ENCODE assay signal across 8 cellular contexts in genomic region chr7:4745971-4746919, GRCh38. TPM values are rescaled to one million over a fixed set of nuclear protein-coding genes. Genes with fewer than 3 reads are reported as not detected.
DNase-seq lines count a peak whose midpoint lies in the region; ATAC-seq and TF ChIP-seq lines count a peak whose summit lies in the region.

No MANE protein-coding gene starts in this region.

- H3K4me2 ChIP-seq in OCI-LY3 (ENCODE audit: low read length): peak overlapping the region; percentile 63

- H3K4me3 ChIP-seq in OCI-LY3 (ENCODE audit: low read length) (peak overlapping the region; percentile 43), breast epithelium (peak overlapping the region; percentile 24 to 62 (median 37)), upper lobe of left lung (peak overlapping the region in 3 of 4 donors; percentile 22 to 44 (median 44))

- H3K27me3 ChIP-seq in OCI-LY3 (ENCODE audit: low read depth, low read length) (no peaks in the 10 kb centered on the region), breast epithelium (no peaks in the 10 kb centered on the region), upper lobe of left lung (no peaks in the 10 kb centered on the region)

- peak overlapping the region; percentile 84 for H3K4me3 Mint-ChIP-seq in memory B cell

- WGBS in upper lobe of left lung, 2 donors: 43 to 46% methylated on average over 12 of the region's 12 CpGs

- H3K27ac Mint-ChIP-seq in memory B cell: peak overlapping the region; percentile 95

- DNase-seq in breast epithelium (ENCODE audit: low spot score in 2 of 2) (no peak), memory B cell (ENCODE audit: low spot score in 2 of 2) (no peak), upper lobe of left lung (peak in 1 of 2 donors; percentile 65), NCI-H1694 treated with DMSO at 0.1 percent for 48 hours (lab: John Stamatoyannopoulos, UW) (no peak), HuH-7 (ENCODE audit: low spot score) (no peak)

- H3K27ac ChIP-seq in OCI-LY3 (ENCODE audit: low read length) (peak overlapping the region; percentile 29), breast epithelium (peak overlapping the region; percentile 99 to 100), upper lobe of left lung (peak overlapping the region; percentile 88 to 94 (median 91))

- H2AFZ ChIP-seq in OCI-LY3 (ENCODE audit: low read depth, low read length): no peak overlapping the region

- no peaks in the 10 kb centered on the region for H4K20me1 ChIP-seq in OCI-LY3 (ENCODE audit: insufficient read depth, low read length)

- H3K27me3 Mint-ChIP-seq in memory B cell: no peaks in the 10 kb centered on the region

- H3K9me3 ChIP-seq in OCI-LY3 (ENCODE audit: insufficient read depth, low read length): no peaks in the 10 kb centered on the region
- no peaks in the 10 kb centered on the region for H3K9me3 ChIP-seq in breast epithelium
- H3K9me3 ChIP-seq in upper lobe of left lung: no peaks in the 10 kb centered on the region

- intact Hi-C loops in breast epithelium (cut with DNase I; ENCODE audit: low total_unique reads): no loop called here

- peak overlapping the region; percentile 34; the same call in 1 of the 2 replicates for H3K9ac ChIP-seq in OCI-LY3 (ENCODE audit: low read length)

- H3K4me1 ChIP-seq in OCI-LY3 (ENCODE audit: low read length) (peaks cover 15% of the 10 kb centered on the region; the same call in 1 of the 2 replicates), breast epithelium (peaks cover 14 to 16% of the 10 kb centered on the region in 2 donors), upper lobe of left lung (peaks cover 48 to 60% (median 56%) of the 10 kb centered on the region in 4 donors)

- peak; percentile 45 for TF ChIP-seq POLR2A in GM19099 (IDR thresholded peaks at IDR 0.05; ENCODE audit: extremely low read depth, insufficient read length, low read depth)
- TF ChIP-seq POLR2A in breast epithelium (IDR thresholded peaks at IDR 0.05): no peak
- peak in 1 of 4 donors; percentile 10 for TF ChIP-seq POLR2A in upper lobe of left lung (IDR thresholded peaks at IDR 0.05)

- TF ChIP-seq CTCF in OCI-LY3 (IDR thresholded peaks at IDR 0.05; ENCODE audit: low read depth, low read length) (no peak), breast epithelium (IDR thresholded peaks at IDR 0.05) (no peak), upper lobe of left lung (IDR thresholded peaks at IDR 0.05) (no peak)

- no peak for TF ChIP-seq EP300 in upper lobe of left lung (IDR thresholded peaks at IDR 0.05)

- H3K36me3 ChIP-seq in OCI-LY3 (replicated peaks; ENCODE audit: low read depth, low read length) (peaks cover 3% of the 10 kb centered on the region), breast epithelium (no peaks in the 10 kb centered on the region), upper lobe of left lung (peaks cover 4 to 24% (median 14%) of the 10 kb centered on the region in 4 donors)

- H3K36me3 Mint-ChIP-seq in memory B cell: peaks cover 17% of the 10 kb centered on the region

- H3K9me3 Mint-ChIP-seq in memory B cell: no peaks in the 10 kb centered on the region

- ATAC-seq in memory B cell (ENCODE audit: low read depth) (peak; percentile 25), upper lobe of left lung (ENCODE audit: low FRiP score in 2 of 2) (peak in 1 of 2 donors; percentile 60), GM19328 (IDR thresholded peaks at IDR 0.05; ENCODE audit: unreplicated experiment) (no peak)

- H3K4me1 Mint-ChIP-seq in memory B cell: peaks cover 33% of the 10 kb centered on the region

- H3K79me2 ChIP-seq in OCI-LY3 (ENCODE audit: low read length): peaks cover 16% of the 10 kb centered on the region

RNA-seq across cellular contexts. Expression of gene AP5Z1, which starts 29.2 kb away (rescaled TPM):
- total RNA-seq in breast epithelium (10 to 100 TPM; 20.0 to 25.9 (median 23.3) TPM), upper lobe of left lung (100 to 1,000 TPM in 1 of 6 donors, 10 to 100 TPM in 5; 23.4 to 152 (median 52.1) TPM)

Comparison
In these comparisons a context has a peak if more than half of its experiments do, and no peak if none do; other contexts are left out.
1. H3K27ac ChIP-seq: peak in every context shown above with its lines; median percentile 100 in breast epithelium; 91 in upper lobe of left lung; 29 in OCI-LY3.